Comparison of ENCODE assay signal across 1 cellular context in the genomic region with DNA sequence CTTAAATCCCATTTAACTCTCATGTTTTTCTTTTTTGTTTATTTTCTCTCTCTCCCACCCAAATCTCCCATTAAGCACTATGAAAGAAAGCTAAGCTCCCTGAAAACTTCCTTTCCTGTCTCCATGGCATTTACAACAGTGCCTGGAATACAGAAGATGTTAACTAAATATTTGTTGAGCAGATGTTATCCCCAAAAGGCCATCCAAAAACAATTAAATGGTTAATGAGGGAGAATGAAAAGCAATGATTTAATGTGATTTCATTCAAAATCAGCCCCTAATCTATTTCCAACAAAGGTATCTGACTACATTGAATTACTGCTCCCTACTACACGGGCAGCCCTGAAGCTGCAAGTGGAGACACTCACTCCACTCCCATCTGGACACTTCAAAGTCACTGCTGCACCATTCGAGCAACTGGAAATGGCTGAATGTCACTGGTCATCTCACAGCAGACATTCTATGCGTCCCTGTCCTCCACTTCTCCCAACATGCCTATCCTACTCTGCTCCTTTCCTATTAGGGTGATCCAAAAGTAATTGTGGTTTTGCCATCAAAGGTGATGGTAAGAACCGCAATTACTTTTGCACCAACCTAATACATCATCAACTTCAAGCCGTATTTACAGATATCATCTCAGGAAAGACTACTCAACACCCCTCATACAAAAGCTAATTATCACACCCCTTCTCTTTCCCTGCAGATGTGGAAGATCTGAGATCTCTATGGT.
TF ChIP-seq lines count a peak whose summit lies in the region.

No MANE protein-coding gene starts in this region.

TF ChIP-seq in HEK293, 187 proteins besides CTCF, POLR2A, EP300 and RAD21 (continued from another document and continues in another):
- TF ChIP-seq, protein P1, sequence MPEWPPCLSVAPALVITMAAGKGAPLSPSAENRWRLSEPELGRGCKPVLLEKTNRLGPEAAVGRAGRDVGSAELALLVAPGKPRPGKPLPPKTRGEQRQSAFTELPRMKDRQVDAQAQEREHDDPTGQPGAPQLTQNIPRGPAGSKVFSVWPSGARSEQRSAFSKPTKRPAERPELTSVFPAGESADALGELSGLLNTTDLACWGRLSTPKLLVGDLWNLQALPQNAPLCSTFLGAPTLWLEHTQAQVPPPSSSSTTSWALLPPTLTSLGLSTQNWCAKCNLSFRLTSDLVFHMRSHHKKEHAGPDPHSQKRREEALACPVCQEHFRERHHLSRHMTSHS (tag by site-specific recombination; IDR thresholded peaks at IDR 0.05), result no peak
- TF ChIP-seq, protein P2, sequence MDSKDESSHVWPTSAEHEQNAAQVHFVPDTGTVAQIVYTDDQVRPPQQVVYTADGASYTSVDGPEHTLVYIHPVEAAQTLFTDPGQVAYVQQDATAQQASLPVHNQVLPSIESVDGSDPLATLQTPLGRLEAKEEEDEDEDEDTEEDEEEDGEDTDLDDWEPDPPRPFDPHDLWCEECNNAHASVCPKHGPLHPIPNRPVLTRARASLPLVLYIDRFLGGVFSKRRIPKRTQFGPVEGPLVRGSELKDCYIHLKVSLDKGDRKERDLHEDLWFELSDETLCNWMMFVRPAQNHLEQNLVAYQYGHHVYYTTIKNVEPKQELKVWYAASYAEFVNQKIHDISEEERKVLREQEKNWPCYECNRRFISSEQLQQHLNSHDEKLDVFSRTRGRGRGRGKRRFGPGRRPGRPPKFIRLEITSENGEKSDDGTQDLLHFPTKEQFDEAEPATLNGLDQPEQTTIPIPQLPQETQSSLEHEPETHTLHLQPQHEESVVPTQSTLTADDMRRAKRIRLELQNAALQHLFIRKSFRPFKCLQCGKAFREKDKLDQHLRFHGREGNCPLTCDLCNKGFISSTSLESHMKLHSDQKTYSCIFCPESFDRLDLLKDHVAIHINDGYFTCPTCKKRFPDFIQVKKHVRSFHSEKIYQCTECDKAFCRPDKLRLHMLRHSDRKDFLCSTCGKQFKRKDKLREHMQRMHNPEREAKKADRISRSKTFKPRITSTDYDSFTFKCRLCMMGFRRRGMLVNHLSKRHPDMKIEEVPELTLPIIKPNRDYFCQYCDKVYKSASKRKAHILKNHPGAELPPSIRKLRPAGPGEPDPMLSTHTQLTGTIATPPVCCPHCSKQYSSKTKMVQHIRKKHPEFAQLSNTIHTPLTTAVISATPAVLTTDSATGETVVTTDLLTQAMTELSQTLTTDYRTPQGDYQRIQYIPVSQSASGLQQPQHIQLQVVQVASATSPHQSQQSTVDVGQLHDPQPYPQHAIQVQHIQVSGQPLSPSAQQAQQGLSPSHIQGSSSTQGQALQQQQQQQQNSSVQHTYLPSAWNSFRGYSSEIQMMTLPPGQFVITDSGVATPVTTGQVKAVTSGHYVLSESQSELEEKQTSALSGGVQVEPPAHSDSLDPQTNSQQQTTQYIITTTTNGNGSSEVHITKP (tag by site-specific recombination; IDR thresholded peaks at IDR 0.05), result peak; percentile 47; the same call in 1 of the 2 replicates
- TF ChIP-seq ZBTB8A (tag by site-specific recombination; IDR thresholded peaks at IDR 0.05), result no peak
- no peak for TF ChIP-seq ZNF202 (tag by site-specific recombination; IDR thresholded peaks at IDR 0.05; ENCODE audit: borderline replicate concordance)
- peak; percentile 69; the same call in 1 of the 2 replicates for TF ChIP-seq ZNF600 (tag by site-specific recombination; IDR thresholded peaks at IDR 0.05)
- peak; percentile 15; the same call in 1 of the 2 replicates for TF ChIP-seq ZNF366 (tag by site-specific recombination; conservative IDR thresholded peaks at IDR 0.05)
- TF ChIP-seq ZNF791 (tag by site-specific recombination; IDR thresholded peaks at IDR 0.05), result no peak
- TF ChIP-seq, protein P3, sequence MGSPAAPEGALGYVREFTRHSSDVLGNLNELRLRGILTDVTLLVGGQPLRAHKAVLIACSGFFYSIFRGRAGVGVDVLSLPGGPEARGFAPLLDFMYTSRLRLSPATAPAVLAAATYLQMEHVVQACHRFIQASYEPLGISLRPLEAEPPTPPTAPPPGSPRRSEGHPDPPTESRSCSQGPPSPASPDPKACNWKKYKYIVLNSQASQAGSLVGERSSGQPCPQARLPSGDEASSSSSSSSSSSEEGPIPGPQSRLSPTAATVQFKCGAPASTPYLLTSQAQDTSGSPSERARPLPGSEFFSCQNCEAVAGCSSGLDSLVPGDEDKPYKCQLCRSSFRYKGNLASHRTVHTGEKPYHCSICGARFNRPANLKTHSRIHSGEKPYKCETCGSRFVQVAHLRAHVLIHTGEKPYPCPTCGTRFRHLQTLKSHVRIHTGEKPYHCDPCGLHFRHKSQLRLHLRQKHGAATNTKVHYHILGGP (tag by site-specific recombination; IDR thresholded peaks at IDR 0.05), result no peak
- no peak for TF ChIP-seq ZNF132 (tag by site-specific recombination; IDR thresholded peaks at IDR 0.05; ENCODE audit: borderline replicate concordance)
- no peak for TF ChIP-seq GLIS1 (tag by site-specific recombination; IDR thresholded peaks at IDR 0.05)
- no peak for TF ChIP-seq ZNF157 (tag by site-specific recombination; IDR thresholded peaks at IDR 0.05)
- peak; percentile 4; the same call in 1 of the 2 replicates for TF ChIP-seq PRDM1 (tag by site-specific recombination; IDR thresholded peaks at IDR 0.05)
- TF ChIP-seq, protein P4, sequence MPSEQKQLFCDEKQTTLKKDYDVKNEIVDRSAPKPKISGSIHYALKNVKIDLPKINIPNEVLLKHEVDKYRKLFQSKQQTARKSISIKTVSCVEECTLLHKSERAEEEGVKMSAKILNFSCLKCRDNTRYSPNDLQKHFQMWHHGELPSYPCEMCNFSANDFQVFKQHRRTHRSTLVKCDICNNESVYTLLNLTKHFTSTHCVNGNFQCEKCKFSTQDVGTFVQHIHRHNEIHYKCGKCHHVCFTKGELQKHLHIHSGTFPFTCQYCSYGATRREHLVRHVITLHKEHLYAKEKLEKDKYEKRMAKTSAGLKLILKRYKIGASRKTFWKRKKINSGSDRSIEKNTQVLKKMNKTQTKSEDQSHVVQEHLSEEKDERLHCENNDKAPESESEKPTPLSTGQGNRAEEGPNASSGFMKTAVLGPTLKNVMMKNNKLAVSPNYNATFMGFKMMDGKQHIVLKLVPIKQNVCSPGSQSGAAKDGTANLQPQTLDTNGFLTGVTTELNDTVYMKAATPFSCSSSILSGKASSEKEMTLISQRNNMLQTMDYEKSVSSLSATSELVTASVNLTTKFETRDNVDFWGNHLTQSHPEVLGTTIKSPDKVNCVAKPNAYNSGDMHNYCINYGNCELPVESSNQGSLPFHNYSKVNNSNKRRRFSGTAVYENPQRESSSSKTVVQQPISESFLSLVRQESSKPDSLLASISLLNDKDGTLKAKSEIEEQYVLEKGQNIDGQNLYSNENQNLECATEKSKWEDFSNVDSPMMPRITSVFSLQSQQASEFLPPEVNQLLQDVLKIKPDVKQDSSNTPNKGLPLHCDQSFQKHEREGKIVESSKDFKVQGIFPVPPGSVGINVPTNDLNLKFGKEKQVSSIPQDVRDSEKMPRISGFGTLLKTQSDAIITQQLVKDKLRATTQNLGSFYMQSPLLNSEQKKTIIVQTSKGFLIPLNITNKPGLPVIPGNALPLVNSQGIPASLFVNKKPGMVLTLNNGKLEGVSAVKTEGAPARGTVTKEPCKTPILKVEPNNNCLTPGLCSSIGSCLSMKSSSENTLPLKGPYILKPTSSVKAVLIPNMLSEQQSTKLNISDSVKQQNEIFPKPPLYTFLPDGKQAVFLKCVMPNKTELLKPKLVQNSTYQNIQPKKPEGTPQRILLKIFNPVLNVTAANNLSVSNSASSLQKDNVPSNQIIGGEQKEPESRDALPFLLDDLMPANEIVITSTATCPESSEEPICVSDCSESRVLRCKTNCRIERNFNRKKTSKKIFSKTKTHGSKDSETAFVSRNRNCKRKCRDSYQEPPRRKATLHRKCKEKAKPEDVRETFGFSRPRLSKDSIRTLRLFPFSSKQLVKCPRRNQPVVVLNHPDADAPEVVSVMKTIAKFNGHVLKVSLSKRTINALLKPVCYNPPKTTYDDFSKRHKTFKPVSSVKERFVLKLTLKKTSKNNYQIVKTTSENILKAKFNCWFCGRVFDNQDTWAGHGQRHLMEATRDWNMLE (tag by site-specific recombination; conservative IDR thresholded peaks at IDR 0.05; ENCODE audit: low read depth), result no peak
- TF ChIP-seq ZBTB20 (tag by site-specific recombination; IDR thresholded peaks at IDR 0.05), result no peak
- TF ChIP-seq ZNF660 (tag by site-specific recombination; IDR thresholded peaks at IDR 0.05), result no peak
- no peak for TF ChIP-seq ZNF175 (tag by site-specific recombination; IDR thresholded peaks at IDR 0.05)
- TF ChIP-seq, protein P5, sequence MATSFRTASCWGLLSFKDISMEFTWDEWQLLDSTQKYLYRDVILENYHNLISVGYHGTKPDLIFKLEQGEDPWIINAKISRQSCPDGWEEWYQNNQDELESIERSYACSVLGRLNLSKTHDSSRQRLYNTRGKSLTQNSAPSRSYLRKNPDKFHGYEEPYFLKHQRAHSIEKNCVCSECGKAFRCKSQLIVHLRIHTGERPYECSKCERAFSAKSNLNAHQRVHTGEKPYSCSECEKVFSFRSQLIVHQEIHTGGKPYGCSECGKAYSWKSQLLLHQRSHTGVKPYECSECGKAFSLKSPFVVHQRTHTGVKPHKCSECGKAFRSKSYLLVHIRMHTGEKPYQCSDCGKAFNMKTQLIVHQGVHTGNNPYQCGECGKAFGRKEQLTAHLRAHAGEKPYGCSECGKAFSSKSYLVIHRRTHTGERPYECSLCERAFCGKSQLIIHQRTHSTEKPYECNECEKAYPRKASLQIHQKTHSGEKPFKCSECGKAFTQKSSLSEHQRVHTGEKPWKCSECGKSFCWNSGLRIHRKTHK (tag by site-specific recombination; IDR thresholded peaks at IDR 0.05), result no peak
- no peak for TF ChIP-seq REPIN1 (tag by site-specific recombination; IDR thresholded peaks at IDR 0.05; ENCODE audit: low read depth)
- TF ChIP-seq ZNF529 (tag by site-specific recombination; IDR thresholded peaks at IDR 0.05; ENCODE audit: insufficient replicate concordance), result no peak
- TF ChIP-seq ZNF555 (tag by site-specific recombination; conservative IDR thresholded peaks at IDR 0.05), result no peak
- TF ChIP-seq, protein P6, sequence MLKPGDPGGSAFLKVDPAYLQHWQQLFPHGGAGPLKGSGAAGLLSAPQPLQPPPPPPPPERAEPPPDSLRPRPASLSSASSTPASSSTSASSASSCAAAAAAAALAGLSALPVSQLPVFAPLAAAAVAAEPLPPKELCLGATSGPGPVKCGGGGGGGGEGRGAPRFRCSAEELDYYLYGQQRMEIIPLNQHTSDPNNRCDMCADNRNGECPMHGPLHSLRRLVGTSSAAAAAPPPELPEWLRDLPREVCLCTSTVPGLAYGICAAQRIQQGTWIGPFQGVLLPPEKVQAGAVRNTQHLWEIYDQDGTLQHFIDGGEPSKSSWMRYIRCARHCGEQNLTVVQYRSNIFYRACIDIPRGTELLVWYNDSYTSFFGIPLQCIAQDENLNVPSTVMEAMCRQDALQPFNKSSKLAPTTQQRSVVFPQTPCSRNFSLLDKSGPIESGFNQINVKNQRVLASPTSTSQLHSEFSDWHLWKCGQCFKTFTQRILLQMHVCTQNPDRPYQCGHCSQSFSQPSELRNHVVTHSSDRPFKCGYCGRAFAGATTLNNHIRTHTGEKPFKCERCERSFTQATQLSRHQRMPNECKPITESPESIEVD (tag by site-specific recombination; IDR thresholded peaks at IDR 0.05), result 0 out of 2 replicates have a peak, but pooled peaks have one; percentile 46
- no peak for TF ChIP-seq ZNF473 (tag by site-specific recombination; IDR thresholded peaks at IDR 0.05)
- TF ChIP-seq, protein P7, sequence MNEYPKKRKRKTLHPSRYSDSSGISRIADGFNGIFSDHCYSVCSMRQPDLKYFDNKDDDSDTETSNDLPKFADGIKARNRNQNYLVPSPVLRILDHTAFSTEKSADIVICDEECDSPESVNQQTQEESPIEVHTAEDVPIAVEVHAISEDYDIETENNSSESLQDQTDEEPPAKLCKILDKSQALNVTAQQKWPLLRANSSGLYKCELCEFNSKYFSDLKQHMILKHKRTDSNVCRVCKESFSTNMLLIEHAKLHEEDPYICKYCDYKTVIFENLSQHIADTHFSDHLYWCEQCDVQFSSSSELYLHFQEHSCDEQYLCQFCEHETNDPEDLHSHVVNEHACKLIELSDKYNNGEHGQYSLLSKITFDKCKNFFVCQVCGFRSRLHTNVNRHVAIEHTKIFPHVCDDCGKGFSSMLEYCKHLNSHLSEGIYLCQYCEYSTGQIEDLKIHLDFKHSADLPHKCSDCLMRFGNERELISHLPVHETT (tag by site-specific recombination; IDR thresholded peaks at IDR 0.05), result 0 out of 2 replicates have a peak, but pooled peaks have one; percentile 15
- TF ChIP-seq, protein P8, sequence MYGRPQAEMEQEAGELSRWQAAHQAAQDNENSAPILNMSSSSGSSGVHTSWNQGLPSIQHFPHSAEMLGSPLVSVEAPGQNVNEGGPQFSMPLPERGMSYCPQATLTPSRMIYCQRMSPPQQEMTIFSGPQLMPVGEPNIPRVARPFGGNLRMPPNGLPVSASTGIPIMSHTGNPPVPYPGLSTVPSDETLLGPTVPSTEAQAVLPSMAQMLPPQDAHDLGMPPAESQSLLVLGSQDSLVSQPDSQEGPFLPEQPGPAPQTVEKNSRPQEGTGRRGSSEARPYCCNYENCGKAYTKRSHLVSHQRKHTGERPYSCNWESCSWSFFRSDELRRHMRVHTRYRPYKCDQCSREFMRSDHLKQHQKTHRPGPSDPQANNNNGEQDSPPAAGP (tag by site-specific recombination; IDR thresholded peaks at IDR 0.05), result no peak
- no peak; the same call in 1 of the 2 replicates for TF ChIP-seq ZXDB (tag by site-specific recombination; IDR thresholded peaks at IDR 0.05)
- TF ChIP-seq ZFP3 (tag by site-specific recombination; IDR thresholded peaks at IDR 0.05; ENCODE audit: low read depth), result no peak
- no peak for TF ChIP-seq ZNF335 (tag by site-specific recombination; conservative IDR thresholded peaks at IDR 0.05)
- TF ChIP-seq ZNF501 (tag by site-specific recombination; IDR thresholded peaks at IDR 0.05), result no peak
- TF ChIP-seq, protein P9, sequence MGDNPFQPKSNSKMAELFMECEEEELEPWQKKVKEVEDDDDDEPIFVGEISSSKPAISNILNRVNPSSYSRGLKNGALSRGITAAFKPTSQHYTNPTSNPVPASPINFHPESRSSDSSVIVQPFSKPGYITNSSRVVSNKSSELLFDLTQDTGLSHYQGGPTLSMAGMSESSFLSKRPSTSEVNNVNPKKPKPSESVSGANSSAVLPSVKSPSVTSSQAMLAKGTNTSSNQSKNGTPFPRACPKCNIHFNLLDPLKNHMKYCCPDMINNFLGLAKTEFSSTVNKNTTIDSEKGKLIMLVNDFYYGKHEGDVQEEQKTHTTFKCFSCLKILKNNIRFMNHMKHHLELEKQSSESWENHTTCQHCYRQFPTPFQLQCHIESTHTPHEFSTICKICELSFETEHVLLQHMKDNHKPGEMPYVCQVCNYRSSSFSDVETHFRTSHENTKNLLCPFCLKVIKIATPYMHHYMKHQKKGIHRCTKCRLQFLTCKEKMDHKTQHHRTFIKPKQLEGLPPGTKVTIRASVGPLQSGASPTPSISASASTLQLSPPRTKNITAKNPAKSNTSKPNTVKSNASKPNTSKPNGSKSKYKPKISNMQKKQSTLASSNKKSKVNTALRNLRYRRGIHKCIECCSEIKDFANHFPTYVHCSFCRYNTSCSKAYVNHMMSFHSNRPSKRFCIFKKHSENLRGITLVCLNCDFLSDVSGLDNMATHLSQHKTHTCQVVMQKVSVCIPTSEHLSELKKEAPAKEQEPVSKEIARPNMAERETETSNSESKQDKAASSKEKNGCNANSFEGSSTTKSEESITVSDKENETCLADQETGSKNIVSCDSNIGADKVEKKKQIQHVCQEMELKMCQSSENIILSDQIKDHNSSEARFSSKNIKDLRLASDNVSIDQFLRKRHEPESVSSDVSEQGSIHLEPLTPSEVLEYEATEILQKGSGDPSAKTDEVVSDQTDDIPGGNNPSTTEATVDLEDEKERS (tag by site-specific recombination; IDR thresholded peaks at IDR 0.05), result no peak
- TF ChIP-seq ZNF23 (tag by site-specific recombination; IDR thresholded peaks at IDR 0.05; ENCODE audit: borderline replicate concordance), result no peak
- no peak; the same call in 1 of the 2 replicates for TF ChIP-seq WT1 (tag by site-specific recombination; IDR thresholded peaks at IDR 0.05)
- TF ChIP-seq SP7 (tag by site-specific recombination; IDR thresholded peaks at IDR 0.05), result no peak
- TF ChIP-seq ZNF747 (tag by site-specific recombination; IDR thresholded peaks at IDR 0.05), result no peak
- no peak for TF ChIP-seq ZNF10 (tag by site-specific recombination; IDR thresholded peaks at IDR 0.05)
- TF ChIP-seq ZFP69B (tag by site-specific recombination; IDR thresholded peaks at IDR 0.05), result no peak
